In the genomic region with DNA sequence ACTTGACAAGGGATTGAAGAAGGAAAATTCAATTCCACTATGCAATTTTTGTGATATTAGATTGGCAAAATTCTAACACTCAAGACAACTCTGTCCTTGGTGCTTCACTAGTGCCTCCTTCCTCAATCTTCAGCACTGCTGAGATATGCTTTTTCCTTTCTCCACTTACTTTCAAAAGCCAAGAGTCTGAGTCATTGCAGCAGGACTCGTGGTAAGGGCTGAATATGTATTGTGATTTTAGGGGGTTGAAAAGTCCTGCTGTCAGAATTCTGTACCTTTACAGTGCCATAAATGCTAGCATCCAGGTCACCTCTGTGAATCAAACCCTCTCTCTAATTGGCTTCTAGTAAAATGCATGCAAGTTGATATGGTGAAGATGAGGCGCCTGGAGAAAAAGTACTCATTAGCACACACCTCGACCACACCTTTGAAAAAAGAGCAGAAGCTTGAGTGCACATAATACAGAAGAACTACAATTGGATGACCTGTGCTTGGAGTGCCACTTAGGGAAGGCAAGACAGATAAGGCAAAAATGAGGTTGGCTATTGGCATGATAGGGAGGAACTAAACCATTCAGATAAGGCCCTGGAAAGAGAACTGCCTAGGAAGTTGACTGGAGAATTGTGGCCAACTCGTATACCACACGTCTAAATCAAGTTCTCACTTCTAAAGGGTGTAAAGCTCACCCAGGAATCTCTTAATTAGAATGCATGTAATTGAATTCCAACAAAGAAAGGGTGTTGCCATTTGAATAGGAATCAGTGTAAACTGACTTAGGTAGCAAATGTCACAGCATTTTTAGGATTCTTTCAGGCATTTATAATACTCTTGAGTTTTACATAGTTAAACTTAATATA, we compare ENCODE assay signal across 14 cellular contexts. TPM values are rescaled to one million over a fixed set of nuclear protein-coding genes. Genes with fewer than 3 reads are reported as not detected.
DNase-seq lines count a peak whose midpoint lies in the region; ATAC-seq, FAIRE-seq and TF ChIP-seq lines count a peak whose summit lies in the region.
"Had no signal": no experiment of that assay in that cellular context is flagged by ENCODE, and none has a peak within 500 bp of the region (broad histone marks: within the 10 kb centered on the region; RNA-seq: fewer than 3 reads in every experiment).

No MANE protein-coding gene starts in this region.

- peaks cover 8% of the 10 kb centered on the region for H3K4me1 Mint-ChIP-seq in MCF 10A (ENCODE audit: insufficient read depth, unreplicated experiment)
- no peaks in the 10 kb centered on the region for H3K4me1 Mint-ChIP-seq in activated T-cell treated with anti-CD3 and anti-CD28 coated beads, Interleukin-2, amount 50 U/mL, for 4 hours (ENCODE audit: low read depth)
- H3K4me1 Mint-ChIP-seq: activated naive CD8-positive, alpha-beta T cell treated with anti-CD3 and anti-CD28 coated beads, Interleukin-2, amount 10 ng/mL, durations not matched to agents 7 days and 5 days had no signal

- H3K4me3 Mint-ChIP-seq in MCF 10A (ENCODE audit: unreplicated experiment): no peak overlapping the region
- no peak overlapping the region for H3K4me3 Mint-ChIP-seq in activated T-cell treated with anti-CD3 and anti-CD28 coated beads, Interleukin-2, amount 50 U/mL, for 4 hours
- H3K4me3 Mint-ChIP-seq: activated naive CD8-positive, alpha-beta T cell treated with anti-CD3 and anti-CD28 coated beads, Interleukin-2, amount 10 ng/mL, durations not matched to agents 7 days and 5 days had no signal

- no peak overlapping the region for H3K27ac Mint-ChIP-seq in MCF 10A (ENCODE audit: low read depth, unreplicated experiment)
- H3K27ac Mint-ChIP-seq: activated naive CD8-positive, alpha-beta T cell treated with anti-CD3 and anti-CD28 coated beads, Interleukin-2, amount 10 ng/mL, durations not matched to agents 7 days and 5 days had no signal

- POLR2A ChIA-PET in MCF 10A (lab: Yijun Ruan, JAX): interaction anchor here (1.1 kb wide), 1 partner anchor 41 kb away, joined by 3 read pairs; no protein-coding TSS in a partner anchor

- CTCF ChIA-PET in MCF 10A (lab: Yijun Ruan, JAX): interaction anchor here (0.6 to 0.7 kb wide), 4 partner anchors 57 to 700 kb away, joined by 3 read pairs; no protein-coding TSS in a partner anchor

- no peaks in the 10 kb centered on the region for H3K27me3 Mint-ChIP-seq in MCF 10A (ENCODE audit: insufficient read depth, unreplicated experiment)
- H3K27me3 Mint-ChIP-seq in activated T-cell treated with anti-CD3 and anti-CD28 coated beads, Interleukin-2, amount 50 U/mL, for 4 hours (ENCODE audit: low read depth): no peaks in the 10 kb centered on the region
- H3K27me3 Mint-ChIP-seq: activated naive CD8-positive, alpha-beta T cell treated with anti-CD3 and anti-CD28 coated beads, Interleukin-2, amount 10 ng/mL, durations not matched to agents 7 days and 5 days had no signal

- H3K4me3 ChIP-seq in breast epithelium (no peak overlapping the region), fibroblast of villous mesenchyme (ENCODE audit: low read depth, low read length) (no peak overlapping the region)
- H3K4me3 ChIP-seq: A549, sigmoid colon, SJCRH30 had no signal

- DNase-seq in MCF 10A (ENCODE audit: unreplicated experiment): peak; percentile 36
- no peak for DNase-seq in breast epithelium (ENCODE audit: low spot score in 2 of 2)
- DNase-seq in RPMI7951 (ENCODE audit: low read depth): peak; percentile 1
- peak; percentile 62 for DNase-seq in fibroblast of villous mesenchyme (ENCODE audit: low read depth)
- peak; percentile 48 for DNase-seq in urothelium cell line (ENCODE audit: low spot score)
- no peak for DNase-seq in SHP77 treated with DMSO at 0.1 percent for 48 hours (lab: John Stamatoyannopoulos, UW)
- no peak for DNase-seq in activated T-cell treated with anti-CD3 and anti-CD28 coated beads, Interleukin-2, amount 50 U/mL, for 4 hours
- no peak for DNase-seq in NCI-H187 treated with DMSO at 0.1 percent for 48 hours (lab: John Stamatoyannopoulos, UW)
- DNase-seq: activated naive CD8-positive, alpha-beta T cell treated with anti-CD3 and anti-CD28 coated beads, Interleukin-2, amount 10 ng/mL, durations not matched to agents 7 days and 5 days; NCI-H187; sigmoid colon had no signal

- no peaks in the 10 kb centered on the region for H3K9me3 ChIP-seq in breast epithelium
- H3K9me3 ChIP-seq: A549, sigmoid colon, SJCRH30 had no signal

- H3K27me3 ChIP-seq in breast epithelium: no peaks in the 10 kb centered on the region
- H3K27me3 ChIP-seq: sigmoid colon, SJCRH30 had no signal

- H3K4me1 ChIP-seq in breast epithelium: no peaks in the 10 kb centered on the region

- no peaks in the 10 kb centered on the region for H3K36me3 Mint-ChIP-seq in MCF 10A (ENCODE audit: insufficient read depth, unreplicated experiment)
- H3K36me3 Mint-ChIP-seq in activated T-cell treated with anti-CD3 and anti-CD28 coated beads, Interleukin-2, amount 50 U/mL, for 4 hours (ENCODE audit: insufficient read depth): no peaks in the 10 kb centered on the region
- H3K36me3 Mint-ChIP-seq: activated naive CD8-positive, alpha-beta T cell treated with anti-CD3 and anti-CD28 coated beads, Interleukin-2, amount 10 ng/mL, durations not matched to agents 7 days and 5 days had no signal

- TF ChIP-seq POLR2A in breast epithelium (IDR thresholded peaks at IDR 0.05): no peak

- H3K9me3 Mint-ChIP-seq in MCF 10A (ENCODE audit: unreplicated experiment): peaks cover under 1% of the 10 kb centered on the region
- peaks cover 4% of the 10 kb centered on the region for H3K9me3 Mint-ChIP-seq in activated T-cell treated with anti-CD3 and anti-CD28 coated beads, Interleukin-2, amount 50 U/mL, for 4 hours

- no peak for ATAC-seq in activated T-cell treated with anti-CD3 and anti-CD28 coated beads, Interleukin-2, amount 50 U/mL, for 4 hours
- ATAC-seq: A549 had no signal

- no TSS peak for BruUV-seq in MCF 10A (replicated peaks; lab: Mats Ljungman, UMichigan)

- intact Hi-C loops in MCF 10A (cut with micrococcal nuclease): no loop called here
- intact Hi-C loops in breast epithelium (cut with DNase I; ENCODE audit: low total_unique reads): no loop called here

- H3K27ac ChIP-seq in breast epithelium: no peak overlapping the region
- H3K27ac ChIP-seq: A549, sigmoid colon had no signal

- no peaks in the 10 kb centered on the region for H3K36me3 ChIP-seq in breast epithelium
- H3K36me3 ChIP-seq: sigmoid colon, SJCRH30 had no signal

- FAIRE-seq in urothelium cell line (lab: Jason Lieb, UNC): no peak
- FAIRE-seq: A549, endothelial cell of umbilical vein had no signal

- TF ChIP-seq CTCF in MCF 10A (IDR thresholded peaks at IDR 0.05; ENCODE audit: unreplicated experiment) (no peak), breast epithelium (IDR thresholded peaks at IDR 0.05) (no peak), fibroblast of villous mesenchyme (IDR thresholded peaks at IDR 0.05; ENCODE audit: insufficient read depth, low read depth, low read length) (no peak)

RNA-seq across cellular contexts. Expression of a gene that starts 43.6 kb away (rescaled TPM):
- total RNA-seq in MCF 10A (2022) (22.3 and 25.4 TPM in 2 replicates), breast epithelium (10 to 100 TPM in 1 of 3 donors, 1 to 10 TPM in 1, under 1 TPM in 1; 0.16 to 13.6 (median 8.8) TPM), fibroblast of villous mesenchyme (0.43 TPM in 1 of 2 replicates, not detected in the other)
- total RNA-seq in RPMI7951 (2014; rRNA removed; shearing (Covaris generic)): not detected in 2 replicates
- total RNA-seq in activated T-cell treated with anti-CD3 and anti-CD28 coated beads, Interleukin-2, amount 50 U/mL, for 4 hours: under 1 TPM in 2 of 3 donors, not detected in 1; 0.05 to 0.11 TPM
- total RNA-seq: activated naive CD8-positive, alpha-beta T cell treated with anti-CD3 and anti-CD28 coated beads, Interleukin-2, amount 10 ng/mL, durations not matched to agents 7 days and 5 days; endothelial cell of umbilical vein had no signal

Comparison
In these comparisons a context has a peak if more than half of its experiments do, and no peak if none do; other contexts are left out.
1. DNase-seq: peak in MCF 10A (single experiment), RPMI7951 (single experiment), fibroblast of villous mesenchyme (single experiment) and urothelium cell line (single experiment); none in breast epithelium (0 of 2), SHP77 treated with DMSO at 0.1 percent for 48 hours (single experiment), activated T-cell treated with anti-CD3 and anti-CD28 coated beads, Interleukin-2, amount 50 U/mL, for 4 hours (single experiment) and NCI-H187 treated with DMSO at 0.1 percent for 48 hours (single experiment).